16 cellular contexts compared by ENCODE assay signal in the genomic region with DNA sequence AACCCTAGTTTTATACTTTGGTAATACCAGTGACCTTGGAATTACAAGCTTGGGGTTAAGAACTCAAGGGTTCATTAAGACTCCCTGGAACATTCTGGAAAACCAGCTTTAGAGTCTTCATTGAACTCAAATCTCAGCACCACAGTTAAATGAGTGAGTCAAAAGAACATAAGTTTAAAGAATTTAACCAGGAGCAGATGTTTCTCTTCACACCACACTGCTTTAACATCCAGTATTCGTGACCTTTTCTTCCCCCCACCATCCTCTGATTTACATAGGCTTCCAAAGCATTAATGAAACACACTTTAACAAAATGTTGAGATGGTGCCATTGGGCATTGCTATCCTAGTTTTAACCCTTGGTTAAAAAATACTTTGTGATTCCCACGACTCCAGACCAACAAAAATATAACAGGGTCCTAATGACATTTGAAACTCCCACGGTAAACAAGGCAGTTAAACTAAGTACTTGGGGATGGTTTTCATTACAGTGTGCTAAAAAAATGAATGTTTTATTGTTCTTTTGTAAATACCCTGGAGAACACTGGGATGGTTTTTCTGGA.
DNase-seq lines count a peak whose midpoint lies in the region; ATAC-seq, FAIRE-seq and TF ChIP-seq lines count a peak whose summit lies in the region.
"Had no signal": no experiment of that assay in that cellular context is flagged by ENCODE, and none has a peak within 500 bp of the region (broad histone marks: within the 10 kb centered on the region; RNA-seq: fewer than 3 reads in every experiment).

No MANE protein-coding gene starts in this region.

- POLR2A ChIA-PET in OCI-LY7 (lab: Charles Lee), result interaction anchor here (1.0 to 1.1 kb wide), 2 partner anchors 12 to 16 kb away, joined by 3 to 4 read pairs; no protein-coding TSS in a partner anchor

- H4K20me1 ChIP-seq in fibroblast of lung (ENCODE audit: control insufficient read depth, extremely low read depth, insufficient read depth, low read length), result no peaks in the 10 kb centered on the region
- H4K20me1 ChIP-seq in OCI-LY7 (ENCODE audit: insufficient read depth, low read length), result no peaks in the 10 kb centered on the region

- no peaks in the 10 kb centered on the region for H3K9me3 Mint-ChIP-seq in osteocyte (ENCODE audit: unreplicated experiment)
- H3K9me3 Mint-ChIP-seq: activated T-cell treated with anti-CD3 and anti-CD28 coated beads, Interleukin-2, amount 50 U/mL, for 4 hours had no signal

- BruUV-seq in OCI-LY7 (replicated peaks; lab: Mats Ljungman, UMichigan), result no TSS peak

- no peak for ATAC-seq in HG03097 (IDR thresholded peaks at IDR 0.05; ENCODE audit: low FRiP score, unreplicated experiment)
- ATAC-seq: activated T-cell treated with anti-CD3 and anti-CD28 coated beads, Interleukin-2, amount 50 U/mL, for 4 hours had no signal

- DNase-seq in AG09319 (ENCODE audit: extremely low read depth, low read depth) (peak; percentile 88), HFF-Myc (ENCODE audit: extremely low read depth, low read depth) (peak; percentile 67), fibroblast of lung (ENCODE audit: low read depth in 2 of 2) (peak; percentile 35 to 95), osteocyte (ENCODE audit: extremely low spot score, unreplicated experiment) (no peak), kidney (no peak), NOMO-1 (lab: John Stamatoyannopoulos, UW; ENCODE audit: unreplicated experiment in 2 of 2) (no peak), OCI-LY7 (ENCODE audit: low spot score) (no peak)
- DNase-seq: activated CD4-positive, alpha-beta T cell treated with anti-CD3 and anti-CD28 coated beads for 48 hours; activated T-cell treated with anti-CD3 and anti-CD28 coated beads, Interleukin-2, amount 50 U/mL, for 4 hours; C1 segment of cervical spinal cord; effector CD4-positive, alpha-beta T cell; H7; midbrain; T-helper 2 cell had no signal

- H3K36me3 ChIP-seq in fibroblast of lung (ENCODE audit: control insufficient read depth, insufficient read depth, low read length) (no peaks in the 10 kb centered on the region), kidney (ENCODE audit: control insufficient read depth in 1 of 2, insufficient read depth in 2 of 2, low read length in 2 of 2) (no peaks in the 10 kb centered on the region), OCI-LY7 (ENCODE audit: insufficient read depth, low read length) (peaks cover 95% of the 10 kb centered on the region)

- H3K27me3 Mint-ChIP-seq in osteocyte (ENCODE audit: unreplicated experiment), result no peaks in the 10 kb centered on the region

- H3K79me2 ChIP-seq in fibroblast of lung (ENCODE audit: control insufficient read depth, insufficient read depth, low read length), result no peaks in the 10 kb centered on the region
- H3K79me2 ChIP-seq in OCI-LY7 (ENCODE audit: insufficient read depth, low read depth, low read length), result peaks cover 71% of the 10 kb centered on the region

- TF ChIP-seq CTCF in AG09319 (IDR thresholded peaks at IDR 0.05; ENCODE audit: low read depth, low read length) (no peak), HFF-Myc (IDR thresholded peaks at IDR 0.05; ENCODE audit: low read depth, low read length, missing control alignments) (no peak), fibroblast of lung (conservative IDR thresholded peaks at IDR 0.05 in 1 of 2, IDR thresholded peaks at IDR 0.05 in 1 of 2; ENCODE audit: low read depth in 1 of 2, low read length in 2 of 2) (no peak), osteocyte (IDR thresholded peaks at IDR 0.05) (no peak), kidney (IDR thresholded peaks at IDR 0.05; ENCODE audit: borderline replicate concordance, extremely low read depth, insufficient read depth) (no peak), OCI-LY7 (conservative IDR thresholded peaks at IDR 0.05; ENCODE audit: low read length) (no peak)

- H3K4me3 ChIP-seq in HFF-Myc (replicated peaks; ENCODE audit: low read depth, low read length) (no peak overlapping the region), fibroblast of lung (replicated peaks in 1 of 4; ENCODE audit: control extremely low read depth in 1 of 4, insufficient read depth in 1 of 4, low read depth in 3 of 4, low read length in 4 of 4) (no peak overlapping the region), kidney (ENCODE audit: low read length in 2 of 2) (no peak overlapping the region), OCI-LY7 (ENCODE audit: low read depth, low read length, poor library complexity, severe bottlenecking) (no peak overlapping the region)

- H3K27ac ChIP-seq in fibroblast of lung (ENCODE audit: insufficient read depth, low read length), result no peak overlapping the region
- H3K27ac ChIP-seq in kidney (ENCODE audit: low read depth in 2 of 2, low read length in 2 of 2), result no peak overlapping the region
- H3K27ac ChIP-seq in OCI-LY7 (ENCODE audit: low read depth, low read length, poor library complexity, severe bottlenecking), result no peak overlapping the region

- H3K27ac Mint-ChIP-seq in osteocyte (ENCODE audit: unreplicated experiment), result peak overlapping the region; percentile 74

- CTCF ChIA-PET in OCI-LY7 (lab: Charles Lee; ENCODE audit: unreplicated experiment), result no interaction called here

- H3K4me2 ChIP-seq in fibroblast of lung (ENCODE audit: extremely low read depth, insufficient read depth, low read length) (no peak overlapping the region), OCI-LY7 (ENCODE audit: low read length) (no peak overlapping the region)

- H2AFZ ChIP-seq in fibroblast of lung (ENCODE audit: low read length), result no peak overlapping the region
- no peak overlapping the region for H2AFZ ChIP-seq in OCI-LY7 (ENCODE audit: low read length)

- peaks cover 12% of the 10 kb centered on the region for H3K4me1 ChIP-seq in fibroblast of lung (ENCODE audit: control insufficient read depth, extremely low read depth, insufficient read depth, low read length)
- peaks cover 0 to 7% of the 10 kb centered on the region in 2 donors for H3K4me1 ChIP-seq in kidney (ENCODE audit: control insufficient read depth in 1 of 2, insufficient read depth in 1 of 2, low read depth in 1 of 2, low read length in 2 of 2)
- H3K4me1 ChIP-seq in OCI-LY7 (ENCODE audit: insufficient read depth, low read length, poor library complexity, severe bottlenecking), result peaks cover 26% of the 10 kb centered on the region

- H3K9me2 ChIP-seq in OCI-LY7 (ENCODE audit: insufficient read depth, low read length), result no peaks in the 10 kb centered on the region

- peaks cover 8% of the 10 kb centered on the region for H3K36me3 Mint-ChIP-seq in osteocyte (ENCODE audit: unreplicated experiment)

- intact Hi-C loops in kidney (cut with DNase I) (no loop called here), OCI-LY7 (cut with micrococcal nuclease; ENCODE audit: unreplicated experiment) (no loop called here)

- no peak for FAIRE-seq in kidney (lab: Jason Lieb, UNC)
- FAIRE-seq: RCC 7860 had no signal

- no peaks in the 10 kb centered on the region for H3K27me3 ChIP-seq in fibroblast of lung (ENCODE audit: control insufficient read depth, insufficient read depth, low read length)

- H3K9ac ChIP-seq in fibroblast of lung (ENCODE audit: insufficient read depth, low read length) (no peak overlapping the region), kidney (ENCODE audit: low read length in 2 of 2) (no peak overlapping the region)

- H3K9me3 ChIP-seq in fibroblast of lung (ENCODE audit: control insufficient read depth, insufficient read depth, low read depth, low read length), result no peaks in the 10 kb centered on the region
- no peaks in the 10 kb centered on the region for H3K9me3 ChIP-seq in kidney (ENCODE audit: control insufficient read depth in 1 of 2, low read length in 2 of 2)
- H3K9me3 ChIP-seq in OCI-LY7 (ENCODE audit: low read length), result peaks cover 8% of the 10 kb centered on the region

- H3K4me1 Mint-ChIP-seq in osteocyte (ENCODE audit: unreplicated experiment), result peaks cover 59% of the 10 kb centered on the region

- H3K4me3 Mint-ChIP-seq in osteocyte (ENCODE audit: unreplicated experiment), result peak overlapping the region; percentile 0
- H3K4me3 Mint-ChIP-seq: activated T-cell treated with anti-CD3 and anti-CD28 coated beads, Interleukin-2, amount 50 U/mL, for 4 hours had no signal

Comparison
In these comparisons a context has a peak if more than half of its experiments do, and no peak if none do; other contexts are left out.
1. DNase-seq: peak in AG09319 (single experiment), HFF-Myc (single experiment) and fibroblast of lung (2 of 2); none in osteocyte (single experiment), kidney (single experiment), NOMO-1 (0 of 2) and OCI-LY7 (single experiment).